ENCODE assay signal across 9 cellular contexts in genomic region chr9:129549139-129549538, GRCh38.
DNase-seq lines count a peak whose midpoint lies in the region; ATAC-seq and TF ChIP-seq lines count a peak whose summit lies in the region.
"Had no signal": no experiment of that assay in that cellular context is flagged by ENCODE, and none has a peak within 500 bp of the region (broad histone marks: within the 10 kb centered on the region; RNA-seq: fewer than 3 reads in every experiment).

No MANE protein-coding gene starts in this region.

- H3K18ac ChIP-seq in trophoblast cell (ENCODE audit: low read length), result no peak overlapping the region

- H3K36me3 Mint-ChIP-seq in CD14-positive monocyte, result peaks cover 2 to 4% of the 10 kb centered on the region in 2 donors
- peaks cover 3% of the 10 kb centered on the region for H3K36me3 Mint-ChIP-seq in activated T-helper 1 cell treated with anti-CD3 and anti-CD28 coated beads, Interleukin-12 subunit alpha, Interleukin-12 subunit beta, Interleukin-2, Interleukin-4 antibody, amounts not matched to agents 30 ng/mL and 10 ng/mL and 1 ng/mL, durations not matched to agents 14 hours and 24 hours and 36 hours (ENCODE audit: low read depth)

- H3K4me1 ChIP-seq in heart right ventricle (peaks cover 16 to 32% (median 27%) of the 10 kb centered on the region in 9 donors), trophoblast cell (ENCODE audit: control insufficient read depth in 1 of 2, insufficient read depth in 2 of 2, low read length in 2 of 2) (peaks cover 11 to 13% of the 10 kb centered on the region in 2 experiments)

- peak overlapping the region; percentile 5 for H2BK120ac ChIP-seq in trophoblast cell (ENCODE audit: insufficient read depth, low read length, poor library complexity)

- H3K23ac ChIP-seq in trophoblast cell (ENCODE audit: low read length), result no peak overlapping the region

- no peaks in the 10 kb centered on the region for H3K9me3 ChIP-seq in heart right ventricle
- peaks cover 2% of the 10 kb centered on the region for H3K9me3 ChIP-seq in trophoblast cell (ENCODE audit: insufficient read depth, low read depth, low read length)

- H3K14ac ChIP-seq in trophoblast cell (ENCODE audit: low read length), result no peak overlapping the region

- TF ChIP-seq CTCF in CD14-positive monocyte (IDR thresholded peaks at IDR 0.05) (no peak), heart right ventricle (IDR thresholded peaks at IDR 0.05) (no peak)

- peak overlapping the region; percentile 62 to 88 for H3K4me3 Mint-ChIP-seq in CD14-positive monocyte
- H3K4me3 Mint-ChIP-seq in activated T-helper 1 cell treated with anti-CD3 and anti-CD28 coated beads, Interleukin-12 subunit alpha, Interleukin-12 subunit beta, Interleukin-2, Interleukin-4 antibody, amounts not matched to agents 30 ng/mL and 10 ng/mL and 1 ng/mL, durations not matched to agents 14 hours and 24 hours and 36 hours, result peak overlapping the region; percentile 79

- peaks cover 0 to 22% (median 0%) of the 10 kb centered on the region in 7 donors for H3K27me3 ChIP-seq in heart right ventricle
- H3K27me3 ChIP-seq in trophoblast cell (ENCODE audit: insufficient read depth, low read length), result no peaks in the 10 kb centered on the region

- no peak overlapping the region for H2AFZ ChIP-seq in trophoblast cell (ENCODE audit: insufficient read depth, low read length, poor library complexity)

- peaks cover 25% of the 10 kb centered on the region for H3K4me1 Mint-ChIP-seq in CD14-positive monocyte
- H3K4me1 Mint-ChIP-seq in activated T-helper 1 cell treated with anti-CD3 and anti-CD28 coated beads, Interleukin-12 subunit alpha, Interleukin-12 subunit beta, Interleukin-2, Interleukin-4 antibody, amounts not matched to agents 30 ng/mL and 10 ng/mL and 1 ng/mL, durations not matched to agents 14 hours and 24 hours and 36 hours (ENCODE audit: low read depth), result peaks cover 11% of the 10 kb centered on the region

- H3K79me2 ChIP-seq in trophoblast cell (ENCODE audit: control insufficient read depth, insufficient read depth, low read length, poor library complexity), result peaks cover 4% of the 10 kb centered on the region

- peaks cover 16% of the 10 kb centered on the region for H3K79me1 ChIP-seq in trophoblast cell (ENCODE audit: low read length)

- H4K91ac ChIP-seq in trophoblast cell (ENCODE audit: low read depth, low read length), result peak overlapping the region; percentile 93

- intact Hi-C loops in CD14-positive monocyte (cut with micrococcal nuclease), result no loop called here
- intact Hi-C loops in activated T-helper 1 cell treated with anti-CD3 and anti-CD28 coated beads, Interleukin-12 subunit alpha, Interleukin-12 subunit beta, Interleukin-2, Interleukin-4 antibody, amounts not matched to agents 30 ng/mL and 10 ng/mL and 1 ng/mL, durations not matched to agents 14 hours and 24 hours and 36 hours (cut with micrococcal nuclease), result no loop called here
- intact Hi-C loops in heart right ventricle (cut with DNase I), result loop anchor here in 4 of 10 donors (5.0 kb wide), 3 partner anchors 42 to 52 kb away; no protein-coding TSS in a partner anchor

- peak overlapping the region; percentile 32 for H2BK12ac ChIP-seq in trophoblast cell (ENCODE audit: low read length)

- H3K27ac ChIP-seq in heart right ventricle (peak overlapping the region; percentile 18 to 91 (median 82)), trophoblast cell (ENCODE audit: low read depth, low read length) (no peak overlapping the region)

- H3K9me3 Mint-ChIP-seq in CD14-positive monocyte, result peaks cover 0 to 3% (median under 1%) of the 10 kb centered on the region in 7 donors
- H3K9me3 Mint-ChIP-seq in activated T-helper 1 cell treated with anti-CD3 and anti-CD28 coated beads, Interleukin-12 subunit alpha, Interleukin-12 subunit beta, Interleukin-2, Interleukin-4 antibody, amounts not matched to agents 30 ng/mL and 10 ng/mL and 1 ng/mL, durations not matched to agents 14 hours and 24 hours and 36 hours, result no peaks in the 10 kb centered on the region

- H3K4me2 ChIP-seq in trophoblast cell (ENCODE audit: low read length), result no peak overlapping the region

- no peak overlapping the region for H4K12ac ChIP-seq in trophoblast cell (ENCODE audit: low read depth, low read length)

- WGBS in heart right ventricle, 2 donors, result 61 to 64% methylated on average over 7 of the region's 7 CpGs
- WGBS in trophoblast cell (ENCODE audit: extremely low coverage, insufficient coverage, insufficient read length), result no CpG with 5 or more reads among the region's 7 CpGs

- no peak overlapping the region for H2BK5ac ChIP-seq in trophoblast cell (ENCODE audit: low read depth, low read length, poor library complexity)

- peak overlapping the region; percentile 27 for H2AK5ac ChIP-seq in trophoblast cell (ENCODE audit: low read length)

- DNase-seq in CD14-positive monocyte (ENCODE audit: low spot score), result peak; percentile 11
- DNase-seq in activated T-helper 1 cell treated with anti-CD3 and anti-CD28 coated beads, Interleukin-12 subunit alpha, Interleukin-12 subunit beta, Interleukin-2, Interleukin-4 antibody, amounts not matched to agents 30 ng/mL and 10 ng/mL and 1 ng/mL, durations not matched to agents 14 hours and 24 hours and 36 hours (ENCODE audit: low spot score), result no peak
- no peak for DNase-seq in heart right ventricle
- DNase-seq in trophoblast cell, result no peak
- DNase-seq in pons (ENCODE audit: low spot score), result no peak
- DNase-seq: NCI-H1436 treated with DMSO at 0.1 percent for 48 hours had no signal

- H3K9ac ChIP-seq in trophoblast cell (ENCODE audit: low read length), result no peak overlapping the region

- H3K27ac Mint-ChIP-seq in CD14-positive monocyte, result no peak overlapping the region
- no peak overlapping the region for H3K27ac Mint-ChIP-seq in activated T-helper 1 cell treated with anti-CD3 and anti-CD28 coated beads, Interleukin-12 subunit alpha, Interleukin-12 subunit beta, Interleukin-2, Interleukin-4 antibody, amounts not matched to agents 30 ng/mL and 10 ng/mL and 1 ng/mL, durations not matched to agents 14 hours and 24 hours and 36 hours

- no peaks in the 10 kb centered on the region for H3K36me3 ChIP-seq in heart right ventricle
- H3K36me3 ChIP-seq in trophoblast cell (ENCODE audit: control insufficient read depth in 1 of 2, insufficient read depth in 2 of 2, low read length in 2 of 2), result no peaks in the 10 kb centered on the region

- H3K27me3 Mint-ChIP-seq in CD14-positive monocyte (ENCODE audit: low read depth in 3 of 3), result peaks cover 28 to 41% (median 31%) of the 10 kb centered on the region in 3 donors
- peaks cover 56% of the 10 kb centered on the region for H3K27me3 Mint-ChIP-seq in activated T-helper 1 cell treated with anti-CD3 and anti-CD28 coated beads, Interleukin-12 subunit alpha, Interleukin-12 subunit beta, Interleukin-2, Interleukin-4 antibody, amounts not matched to agents 30 ng/mL and 10 ng/mL and 1 ng/mL, durations not matched to agents 14 hours and 24 hours and 36 hours (ENCODE audit: insufficient read depth)

- H3K4ac ChIP-seq in trophoblast cell (ENCODE audit: low read depth, low read length), result no peak overlapping the region

- ATAC-seq in heart right ventricle (peak in 7 of 8 donors; percentile 6 to 37 (median 12)), GM21447 (IDR thresholded peaks at IDR 0.05; ENCODE audit: unreplicated experiment) (no peak), GM18520 (IDR thresholded peaks at IDR 0.05; ENCODE audit: unreplicated experiment) (no peak), HG02981 (IDR thresholded peaks at IDR 0.05; ENCODE audit: unreplicated experiment) (no peak)

- H3K4me3 ChIP-seq in heart right ventricle (peak overlapping the region in 7 of 10 donors; percentile 48 to 65 (median 57)), trophoblast cell (ENCODE audit: low read depth, low read length) (no peak overlapping the region)

- peak overlapping the region; percentile 32 for H4K8ac ChIP-seq in trophoblast cell (ENCODE audit: low read depth, low read length)

Comparison
In these comparisons a context has a peak if more than half of its experiments do, and no peak if none do; other contexts are left out.
1. ATAC-seq: peak in heart right ventricle (7 of 8); none in GM21447 (single experiment), GM18520 (single experiment) and HG02981 (single experiment).